22 cellular contexts compared by ENCODE assay signal in the genomic region with DNA sequence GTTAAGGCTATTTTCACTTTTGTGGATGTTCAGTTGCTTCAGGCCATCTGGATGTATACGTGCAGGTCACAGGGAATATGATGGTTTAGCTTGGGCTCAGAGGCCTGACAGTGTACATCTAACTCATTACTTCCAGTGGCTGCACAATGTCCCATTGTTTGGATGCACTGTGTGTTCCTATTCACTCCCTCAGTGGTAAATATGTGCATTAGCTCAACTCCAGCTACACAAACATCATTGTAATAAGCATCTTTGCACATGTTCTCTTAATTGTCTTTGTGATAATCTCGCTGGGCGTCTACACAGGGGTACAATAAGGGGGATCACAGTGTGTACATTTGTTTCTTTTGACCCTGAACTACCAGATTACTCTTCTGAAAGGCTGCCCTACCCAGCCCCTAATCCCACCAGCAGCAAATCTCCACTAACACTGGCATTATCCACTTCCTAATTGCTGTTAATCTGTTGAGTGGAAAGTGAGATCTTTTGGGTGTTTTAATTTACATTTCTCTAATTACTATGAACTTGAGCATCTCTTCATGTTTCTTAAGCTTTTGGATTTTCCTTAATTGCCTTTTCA. TPM values are rescaled to one million over a fixed set of nuclear protein-coding genes. Genes with fewer than 3 reads are reported as not detected.
DNase-seq lines count a peak whose midpoint lies in the region; ATAC-seq, FAIRE-seq and TF ChIP-seq lines count a peak whose summit lies in the region.
"Had no signal": no experiment of that assay in that cellular context is flagged by ENCODE, and none has a peak within 500 bp of the region (broad histone marks: within the 10 kb centered on the region; RNA-seq: fewer than 3 reads in every experiment).

No MANE protein-coding gene starts in this region.

- no peaks in the 10 kb centered on the region for H3K27me3 ChIP-seq in Loucy (ENCODE audit: insufficient read depth, low read length, poor library complexity, severe bottlenecking)
- no peaks in the 10 kb centered on the region for H3K27me3 ChIP-seq in small intestine (ENCODE audit: control insufficient read depth in 2 of 2, insufficient read depth in 2 of 2, low read length in 2 of 2)
- no peaks in the 10 kb centered on the region for H3K27me3 ChIP-seq in upper lobe of left lung
- H3K27me3 ChIP-seq: tibial artery had no signal

- no peaks in the 10 kb centered on the region for H4K20me1 ChIP-seq in Loucy (ENCODE audit: insufficient read depth, low read length, poor library complexity, severe bottlenecking)

- no peak overlapping the region for H3K9ac ChIP-seq in Loucy (ENCODE audit: low read depth, low read length, poor library complexity, severe bottlenecking)

- H3F3A ChIP-seq in Loucy (ENCODE audit: low read depth), result no peaks in the 10 kb centered on the region

- no peak overlapping the region for H3K4me3 ChIP-seq in Loucy (ENCODE audit: low read length, poor library complexity, severe bottlenecking)
- H3K4me3 ChIP-seq in small intestine (ENCODE audit: low read depth in 1 of 2, low read length in 2 of 2), result no peak overlapping the region
- H3K4me3 ChIP-seq in upper lobe of left lung, result no peak overlapping the region
- H3K4me3 ChIP-seq: ovary, SK-N-MC, tibial artery had no signal

- H3K79me2 ChIP-seq in Loucy (ENCODE audit: insufficient read depth, low read length), result no peaks in the 10 kb centered on the region

- DNase-seq in NCI-H69 (lab: John Stamatoyannopoulos, UW) (peak; percentile 83), globus pallidus (ENCODE audit: low spot score) (peak; percentile 89), small intestine (peak; percentile 10), upper lobe of left lung (no peak)
- DNase-seq: activated CD4-positive, alpha-beta memory T cell treated with anti-CD3 and anti-CD28 coated beads, Interleukin-2, amount 10 ng/mL, durations not matched to agents 7 days and 5 days; activated CD4-positive, CD25-positive, alpha-beta regulatory T cell; activated T-cell treated with anti-CD3 and anti-CD28 coated beads, Interleukin-2, amount 50 U/mL, for 1 hour; amniotic stem cell; CD8-positive, alpha-beta memory T cell; dermis blood vessel endothelial cell; H7; NCI-H2107; NK-92 treated with Interleukin-12 subunit alpha and Interleukin-12 subunit beta, amount 100 ng/mL, for 24 hours; ovary; stimulated activated CD4-positive, alpha-beta T cell treated with anti-CD3 and anti-CD28 coated beads, Interleukin-1b, Interleukin-23, amount 100 ng/mL, for 48 hours; tibial artery had no signal

- H3K4me1 ChIP-seq in Loucy (ENCODE audit: insufficient read depth, low read length, poor library complexity, severe bottlenecking) (no peaks in the 10 kb centered on the region), small intestine (ENCODE audit: control insufficient read depth in 2 of 2, insufficient read depth in 1 of 2, low read depth in 1 of 2, low read length in 1 of 2) (no peaks in the 10 kb centered on the region), upper lobe of left lung (no peaks in the 10 kb centered on the region)
- H3K4me1 ChIP-seq: tibial artery had no signal

- peak overlapping the region; percentile 64; the same call in 1 of the 2 replicates for H2AFZ ChIP-seq in Loucy (ENCODE audit: low read length)

- TF ChIP-seq EP300 in upper lobe of left lung (IDR thresholded peaks at IDR 0.05), result no peak

- FAIRE-seq in small intestine (lab: Jason Lieb, UNC), result no peak
- FAIRE-seq: keratinocyte had no signal

- H3K9me2 ChIP-seq in Loucy (replicated peaks; ENCODE audit: low read depth, low read length), result no peaks in the 10 kb centered on the region

- H3K36me3 ChIP-seq in Loucy (ENCODE audit: insufficient read depth, low read length), result no peaks in the 10 kb centered on the region
- H3K36me3 ChIP-seq in small intestine (ENCODE audit: control insufficient read depth in 2 of 2, insufficient read depth in 2 of 2, low read length in 2 of 2), result no peaks in the 10 kb centered on the region
- no peaks in the 10 kb centered on the region for H3K36me3 ChIP-seq in upper lobe of left lung
- H3K36me3 ChIP-seq: ovary, tibial artery had no signal

- TF ChIP-seq CTCF in Loucy (conservative IDR thresholded peaks at IDR 0.05; ENCODE audit: low read length) (no peak), upper lobe of left lung (IDR thresholded peaks at IDR 0.05) (no peak)

- no peak for TF ChIP-seq POLR2A in upper lobe of left lung (IDR thresholded peaks at IDR 0.05)

- ATAC-seq in GM21825 (IDR thresholded peaks at IDR 0.05; ENCODE audit: unreplicated experiment) (no peak), upper lobe of left lung (ENCODE audit: low FRiP score in 2 of 2) (no peak), HG03378 (IDR thresholded peaks at IDR 0.05; ENCODE audit: unreplicated experiment) (no peak)
- ATAC-seq: stimulated activated memory B cell treated with anti-CD40 and anti-IgM and Interleukin-4, amounts not matched to agents 10 μg/mL and 1 μg/mL and 100 μg/mL, for 72 hours had no signal

- no peaks in the 10 kb centered on the region for H3K9me3 ChIP-seq in Loucy (ENCODE audit: insufficient read depth, low read depth, low read length)
- no peaks in the 10 kb centered on the region for H3K9me3 ChIP-seq in small intestine (ENCODE audit: control insufficient read depth, low read depth)
- no peaks in the 10 kb centered on the region for H3K9me3 ChIP-seq in upper lobe of left lung
- H3K9me3 ChIP-seq: ovary, tibial artery had no signal

- no peak overlapping the region for H3K4me2 ChIP-seq in Loucy (ENCODE audit: low read depth, low read length, poor library complexity, severe bottlenecking)

- H3K27ac ChIP-seq in small intestine (ENCODE audit: low read depth in 1 of 2, low read length in 1 of 2), result no peak overlapping the region
- H3K27ac ChIP-seq in upper lobe of left lung, result no peak overlapping the region
- H3K27ac ChIP-seq: ovary, SK-N-MC, tibial artery had no signal

- 53 to 77% (median 77%) methylated on average over 3 of the region's 3 CpGs for WGBS in small intestine, 3 donors
- WGBS in upper lobe of left lung, 2 donors, result 79 to 90% methylated on average over 3 of the region's 3 CpGs

RNA-seq across cellular contexts. Expression of a gene that starts 56.1 kb away (rescaled TPM):
- polyA plus RNA-seq in small intestine, result 100 to 1,000 TPM in 1 of 3 donors, 10 to 100 TPM in 2; 44.3 to 116 (median 66.0) TPM
- total RNA-seq in upper lobe of left lung, result 10 to 100 TPM; 26.6 to 79.3 (median 34.0) TPM

Comparison
In these comparisons a context has a peak if more than half of its experiments do, and no peak if none do; other contexts are left out.
1. DNase-seq: peak in NCI-H69 (single experiment), globus pallidus (single experiment) and small intestine (single experiment); none in upper lobe of left lung (0 of 2).